In genomic region chr16:2520784-2521577, GRCh38 we compare ENCODE assay signal across 8 cellular contexts. TPM values are rescaled to one million over a fixed set of nuclear protein-coding genes. Genes with fewer than 3 reads are reported as not detected.
DNase-seq lines count a peak whose midpoint lies in the region; ATAC-seq and TF ChIP-seq lines count a peak whose summit lies in the region.

No MANE protein-coding gene starts in this region.

- DNase-seq in CD1c-positive myeloid dendritic cell (ENCODE audit: extremely low spot score) (peak; percentile 73), tibial artery (peak in 1 of 2 donors; percentile 19), amniotic stem cell (lab: John Stamatoyannopoulos, UW) (no peak)

- H3K36me3 ChIP-seq in ectodermal cell (ENCODE audit: control insufficient read depth, insufficient read depth, low read length) = peaks cover 13% of the 10 kb centered on the region
- H3K36me3 ChIP-seq in mesodermal cell (ENCODE audit: control insufficient read depth, insufficient read depth, low read length) = peaks cover 50% of the 10 kb centered on the region
- H3K36me3 ChIP-seq in tibial artery = peaks cover 0 to 39% (median 19%) of the 10 kb centered on the region in 3 donors

- no peak for TF ChIP-seq CTCF in WI38 (IDR thresholded peaks at IDR 0.05; ENCODE audit: low read depth, low read length)
- no peak for TF ChIP-seq CTCF in tibial artery (IDR thresholded peaks at IDR 0.05)

- peak; percentile 27 for ATAC-seq in HG02870 (IDR thresholded peaks at IDR 0.05; ENCODE audit: unreplicated experiment)
- ATAC-seq in HG03095 (IDR thresholded peaks at IDR 0.05; ENCODE audit: unreplicated experiment) = no peak

- H3K27me3 ChIP-seq in ectodermal cell (ENCODE audit: control insufficient read depth, insufficient read depth, low read length, poor library complexity, severe bottlenecking) = no peaks in the 10 kb centered on the region
- no peaks in the 10 kb centered on the region for H3K27me3 ChIP-seq in tibial artery

- peaks cover 14% of the 10 kb centered on the region for H3K4me1 ChIP-seq in ectodermal cell (ENCODE audit: control insufficient read depth, insufficient read depth, low read length)
- H3K4me1 ChIP-seq in mesodermal cell (ENCODE audit: control insufficient read depth, insufficient read depth, low read length, poor library complexity, severe bottlenecking) = peaks cover 30% of the 10 kb centered on the region
- peaks cover 7 to 51% (median 47%) of the 10 kb centered on the region in 4 donors for H3K4me1 ChIP-seq in tibial artery

- intact Hi-C loops in tibial artery (cut with DNase I; ENCODE audit: low total_unique reads) = no loop called here

- H3K4me3 ChIP-seq in WI38 (ENCODE audit: low read depth, low read length) (peak overlapping the region; percentile 69), ectodermal cell (ENCODE audit: insufficient read depth, low read depth, low read length) (peak overlapping the region; percentile 64), mesodermal cell (ENCODE audit: extremely low read depth, insufficient read depth, low read length, poor library complexity, severe bottlenecking) (peak overlapping the region; percentile 56), tibial artery (peak overlapping the region; percentile 67)

- 27% methylated on average over 41 to 42 of the region's 42 CpGs for WGBS in ectodermal cell, 2 experiments
- 23 to 24% methylated on average over 28 to 32 of the region's 42 CpGs for WGBS in mesodermal cell (ENCODE audit: insufficient coverage in 2 of 2), 2 experiments

- H3K9me3 ChIP-seq in ectodermal cell (ENCODE audit: control insufficient read depth, low read length) (no peaks in the 10 kb centered on the region), mesodermal cell (ENCODE audit: control insufficient read depth, low read length) (no peaks in the 10 kb centered on the region), tibial artery (no peaks in the 10 kb centered on the region)

- H3K27ac ChIP-seq in ectodermal cell (ENCODE audit: insufficient read depth, low read depth, low read length, poor library complexity, severe bottlenecking) (no peak overlapping the region), mesodermal cell (ENCODE audit: low read depth, low read length, severe bottlenecking) (peak overlapping the region; percentile 57), tibial artery (peak overlapping the region; percentile 74 to 83)

RNA-seq across cellular contexts. Expression of gene AMDHD2, which starts 0.8 kb away (rescaled TPM):
- polyA plus RNA-seq in ectodermal cell (2013, experiment 1 of 4) = 38.7 TPM
- 42.6 TPM for polyA plus RNA-seq in ectodermal cell (2013, experiment 2 of 4)
- 31.2 TPM for polyA plus RNA-seq in ectodermal cell (2013, experiment 3 of 4)
- polyA plus RNA-seq in ectodermal cell (2013, experiment 4 of 4) = 29.5 TPM
- polyA plus RNA-seq in mesodermal cell (2013, experiment 1 of 2) = 15.7 TPM
- 9.7 TPM for polyA plus RNA-seq in mesodermal cell (2013, experiment 2 of 2)

RNA-seq across cellular contexts. Expression of gene ATP6V0C, which starts 7.2 kb away (rescaled TPM):
- 193 TPM for polyA plus RNA-seq in ectodermal cell (2013, experiment 1 of 4)
- polyA plus RNA-seq in ectodermal cell (2013, experiment 2 of 4) = 182 TPM
- 196 TPM for polyA plus RNA-seq in ectodermal cell (2013, experiment 3 of 4)
- 224 TPM for polyA plus RNA-seq in ectodermal cell (2013, experiment 4 of 4)
- polyA plus RNA-seq in mesodermal cell (2013, experiment 1 of 2) = 255 TPM
- 193 TPM for polyA plus RNA-seq in mesodermal cell (2013, experiment 2 of 2)

RNA-seq across cellular contexts. Expression of gene CEMP1, which starts 10.2 kb away (rescaled TPM):
- not detected for polyA plus RNA-seq in ectodermal cell (2013, experiment 1 of 4)
- not detected for polyA plus RNA-seq in ectodermal cell (2013, experiment 2 of 4)
- polyA plus RNA-seq in ectodermal cell (2013, experiment 3 of 4) = not detected
- polyA plus RNA-seq in ectodermal cell (2013, experiment 4 of 4) = not detected
- polyA plus RNA-seq in mesodermal cell (2013, experiment 1 of 2) = not detected
- polyA plus RNA-seq in mesodermal cell (2013, experiment 2 of 2) = not detected

RNA-seq across cellular contexts. Expression of gene PDPK1, which starts 16.8 kb away (rescaled TPM):
- polyA plus RNA-seq in ectodermal cell (2013, experiment 1 of 4) = 22.7 TPM
- polyA plus RNA-seq in ectodermal cell (2013, experiment 2 of 4) = 25.5 TPM
- 14.7 TPM for polyA plus RNA-seq in ectodermal cell (2013, experiment 3 of 4)
- 17.5 TPM for polyA plus RNA-seq in ectodermal cell (2013, experiment 4 of 4)
- 18.6 TPM for polyA plus RNA-seq in mesodermal cell (2013, experiment 1 of 2)
- polyA plus RNA-seq in mesodermal cell (2013, experiment 2 of 2) = 16.5 TPM

RNA-seq across cellular contexts. Expression of gene TBC1D24, which starts 46.1 kb away (rescaled TPM):
- polyA plus RNA-seq in ectodermal cell (2013, experiment 1 of 4) = 11.5 TPM
- polyA plus RNA-seq in ectodermal cell (2013, experiment 2 of 4) = 11.1 TPM
- polyA plus RNA-seq in ectodermal cell (2013, experiment 3 of 4) = 8.4 TPM
- polyA plus RNA-seq in ectodermal cell (2013, experiment 4 of 4) = 9.3 TPM
- polyA plus RNA-seq in mesodermal cell (2013, experiment 1 of 2) = 5.9 TPM
- 5.0 TPM for polyA plus RNA-seq in mesodermal cell (2013, experiment 2 of 2)
